20 cellular contexts compared by ENCODE assay signal in the genomic region with DNA sequence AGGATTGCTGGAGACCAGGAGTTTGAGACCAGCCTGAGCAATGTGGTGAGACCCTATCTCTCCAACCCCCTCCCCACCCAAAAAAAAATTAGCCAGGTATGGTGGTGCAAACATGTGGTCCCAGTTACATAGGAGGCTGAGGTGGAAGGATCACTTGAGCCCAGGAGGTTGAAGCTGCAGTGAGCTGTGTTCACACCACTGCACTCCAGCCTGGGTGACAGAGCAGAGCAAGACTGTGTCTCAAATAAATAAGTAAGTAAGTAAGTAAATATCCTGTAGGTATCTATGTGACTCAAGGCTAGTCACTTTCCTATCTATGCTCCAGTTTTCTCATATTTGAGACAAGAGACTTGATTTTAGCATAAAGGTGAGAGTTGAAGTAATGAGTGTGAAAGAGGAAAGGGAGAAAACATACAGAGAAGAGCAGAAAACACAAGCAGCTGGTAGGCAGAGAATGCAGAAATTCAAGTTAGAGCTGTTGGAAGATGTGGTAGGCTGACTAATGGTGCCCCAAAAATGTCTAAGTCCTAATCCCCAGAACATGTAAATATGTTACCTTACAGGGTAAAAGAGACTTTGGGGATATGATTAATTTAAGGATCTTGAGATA. TPM values are rescaled to one million over a fixed set of nuclear protein-coding genes. Genes with fewer than 3 reads are reported as not detected.
DNase-seq lines count a peak whose midpoint lies in the region; ATAC-seq and TF ChIP-seq lines count a peak whose summit lies in the region.
"Had no signal": no experiment of that assay in that cellular context is flagged by ENCODE, and none has a peak within 500 bp of the region (broad histone marks: within the 10 kb centered on the region; RNA-seq: fewer than 3 reads in every experiment).

No MANE protein-coding gene starts in this region.

- H3K4me1 ChIP-seq in GM23338 (ENCODE audit: insufficient read depth), result peaks cover 33% of the 10 kb centered on the region
- 0 out of 2 replicates have a peak, but pooled peaks cover 4% of the 10 kb centered on the region for H3K4me1 ChIP-seq in HEK293 (ENCODE audit: control insufficient read depth, insufficient read depth, low read length)
- H3K4me1 ChIP-seq in neural progenitor cell, result peaks cover 3% of the 10 kb centered on the region
- H3K4me1 ChIP-seq: BLaER1, SJSA1 had no signal

- DNase-seq in GM23338 (ENCODE audit: low spot score), result no peak
- peak; percentile 45 for DNase-seq in epithelial cell of esophagus (ENCODE audit: low read depth)
- peak; percentile 43 for DNase-seq in posterior vena cava (ENCODE audit: low spot score)
- no peak for DNase-seq in neural progenitor cell (ENCODE audit: low spot score)
- DNase-seq in activated naive CD4-positive, alpha-beta T cell treated with anti-CD3 and anti-CD28 coated beads, Interleukin-2, amount 50 U/mL, for 72 hours (ENCODE audit: low spot score in 2 of 2), result no peak
- no peak for DNase-seq in RPMI8226
- DNase-seq: CD4-positive, alpha-beta T cell; COR-L47; DMS 273 treated with DMSO at 0.1 percent for 48 hours; DMS79 treated with DMSO at 0.1 percent for 48 hours; H7; Karpas-422; NCI-H1694 treated with DMSO at 0.1 percent for 48 hours; NCI-H2081 treated with DMSO at 0.1 percent for 48 hours; NCI-H446 treated with DMSO at 0.1 percent for 48 hours; NCI-H526 treated with DMSO at 0.1 percent for 48 hours had no signal

- H3K27ac ChIP-seq in GM23338 (ENCODE audit: low read depth) (peak overlapping the region; percentile 16), HEK293 (ENCODE audit: extremely low read depth, low read depth, low read length) (no peak overlapping the region), neural progenitor cell (no peak overlapping the region)
- H3K27ac ChIP-seq: BLaER1, SJSA1 had no signal

- H3K36me3 Mint-ChIP-seq in GM23338 (ENCODE audit: low read depth), result peaks cover 9% of the 10 kb centered on the region; the same call in 2 of the 3 replicates
- no peaks in the 10 kb centered on the region for H3K36me3 Mint-ChIP-seq in neural progenitor cell
- H3K36me3 Mint-ChIP-seq in activated naive CD4-positive, alpha-beta T cell treated with anti-CD3 and anti-CD28 coated beads, Interleukin-2, amount 50 U/mL, for 72 hours, result no peaks in the 10 kb centered on the region

- POLR2A ChIA-PET in HEK293 (lab: Yijun Ruan, JAX), result no interaction called here

- no peak overlapping the region for H3K9ac ChIP-seq in neural progenitor cell
- H3K9ac ChIP-seq: BLaER1 had no signal

- H3K9me2 ChIP-seq in GM23338 (ENCODE audit: insufficient read depth), result no peaks in the 10 kb centered on the region

- H3K4me1 Mint-ChIP-seq in GM23338 (peaks cover 21% of the 10 kb centered on the region; the same call in 2 of the 3 replicates), neural progenitor cell (peaks cover 2% of the 10 kb centered on the region)

- H3K9me3 Mint-ChIP-seq in GM23338 (peaks cover 6% of the 10 kb centered on the region; the same call in 2 of the 3 replicates), neural progenitor cell (no peaks in the 10 kb centered on the region)
- no peaks in the 10 kb centered on the region for H3K9me3 Mint-ChIP-seq in activated naive CD4-positive, alpha-beta T cell treated with anti-CD3 and anti-CD28 coated beads, Interleukin-2, amount 50 U/mL, for 72 hours
- H3K9me3 Mint-ChIP-seq: CD4-positive, alpha-beta T cell had no signal

- H2AFZ ChIP-seq in GM23338 (no peak overlapping the region), neural progenitor cell (replicated peaks) (no peak overlapping the region)

- H3K4me3 ChIP-seq in GM23338 (no peak overlapping the region), HEK293 (ENCODE audit: low read depth, low read length) (no peak overlapping the region), epithelial cell of esophagus (ENCODE audit: low read length) (no peak overlapping the region), neural progenitor cell (no peak overlapping the region)
- H3K4me3 ChIP-seq: BLaER1, SJSA1 had no signal

- peaks cover 75% of the 10 kb centered on the region for H3K79me2 ChIP-seq in GM23338 (replicated peaks; ENCODE audit: insufficient read depth)
- peaks cover 63% of the 10 kb centered on the region for H3K79me2 ChIP-seq in neural progenitor cell (ENCODE audit: low read depth)

- no peak for TF ChIP-seq CTCF in GM23338 (conservative IDR thresholded peaks at IDR 0.05; ENCODE audit: low read depth in 2 of 2)
- TF ChIP-seq CTCF in HEK293 (tag by site-specific recombination; IDR thresholded peaks at IDR 0.05), result no peak
- TF ChIP-seq CTCF in epithelial cell of esophagus (IDR thresholded peaks at IDR 0.05; ENCODE audit: insufficient read depth, low read depth, low read length, missing control alignments), result no peak
- TF ChIP-seq CTCF in neural progenitor cell (IDR thresholded peaks at IDR 0.05), result no peak

- no peak overlapping the region for H3K4me3 Mint-ChIP-seq in GM23338
- no peak overlapping the region for H3K4me3 Mint-ChIP-seq in neural progenitor cell
- H3K4me3 Mint-ChIP-seq: CD4-positive, alpha-beta T cell had no signal

- CTCF ChIA-PET in HEK293 (lab: Yijun Ruan, JAX), result interaction anchor here (0.8 to 1.3 kb wide), 2 partner anchors 12 to 117 kb away, joined by 5 to 7 read pairs; no protein-coding TSS in a partner anchor

- H3K27me3 Mint-ChIP-seq in GM23338 (ENCODE audit: insufficient read depth, low read depth, poor library complexity), result peaks cover 10% of the 10 kb centered on the region
- H3K27me3 Mint-ChIP-seq in neural progenitor cell (ENCODE audit: insufficient read depth, low read depth), result no peaks in the 10 kb centered on the region
- H3K27me3 Mint-ChIP-seq: CD4-positive, alpha-beta T cell had no signal

- ATAC-seq in GM23338, result no peak
- no peak for ATAC-seq in activated naive CD4-positive, alpha-beta T cell treated with anti-CD3 and anti-CD28 coated beads, Interleukin-2, amount 50 U/mL, for 72 hours
- ATAC-seq: Right ventricle myocardium inferior had no signal

- no peak overlapping the region for H3K27ac Mint-ChIP-seq in GM23338
- no peak overlapping the region for H3K27ac Mint-ChIP-seq in neural progenitor cell
- no peak overlapping the region for H3K27ac Mint-ChIP-seq in activated naive CD4-positive, alpha-beta T cell treated with anti-CD3 and anti-CD28 coated beads, Interleukin-2, amount 50 U/mL, for 72 hours
- H3K27ac Mint-ChIP-seq: CD4-positive, alpha-beta T cell had no signal

- no peaks in the 10 kb centered on the region for H3K9me3 ChIP-seq in HEK293 (ENCODE audit: control insufficient read depth, insufficient read depth, low read depth, low read length)
- H3K9me3 ChIP-seq in neural progenitor cell (ENCODE audit: low read depth), result no peaks in the 10 kb centered on the region
- H3K9me3 ChIP-seq: BLaER1, SJSA1 had no signal

- H3K4me2 ChIP-seq in GM23338 (no peak overlapping the region), neural progenitor cell (no peak overlapping the region)
- H3K4me2 ChIP-seq: BLaER1 had no signal

- no peaks in the 10 kb centered on the region for H3F3A ChIP-seq in GM23338 (replicated peaks; ENCODE audit: low read depth)
- H3F3A ChIP-seq in neural progenitor cell (ENCODE audit: low read depth), result peaks cover 5% of the 10 kb centered on the region

- H3K36me3 ChIP-seq in GM23338 (ENCODE audit: insufficient read depth), result no peaks in the 10 kb centered on the region
- no peaks in the 10 kb centered on the region for H3K36me3 ChIP-seq in HEK293 (ENCODE audit: control insufficient read depth in 2 of 2, insufficient read depth in 1 of 2, low read length in 2 of 2)
- no peaks in the 10 kb centered on the region for H3K36me3 ChIP-seq in neural progenitor cell
- H3K36me3 ChIP-seq: BLaER1, SJSA1 had no signal

- intact Hi-C loops in posterior vena cava (cut with DNase I), result no loop called here

- H3K27me3 ChIP-seq in GM23338 (ENCODE audit: insufficient read depth) (no peaks in the 10 kb centered on the region), neural progenitor cell (no peaks in the 10 kb centered on the region)
- H3K27me3 ChIP-seq: BLaER1, SJSA1 had no signal

- H4K20me1 ChIP-seq in GM23338 (replicated peaks; ENCODE audit: insufficient read depth) (no peaks in the 10 kb centered on the region), neural progenitor cell (ENCODE audit: low read depth) (no peaks in the 10 kb centered on the region)
- H4K20me1 ChIP-seq: BLaER1 had no signal

TF ChIP-seq in GM23338, 12 proteins besides CTCF, POLR2A, EP300 and RAD21 (continues in another document):
- TF ChIP-seq ZNF114 (CRISPR knock-in tag; IDR thresholded peaks at IDR 0.05) (no peak), EZH2 (IDR thresholded peaks at IDR 0.05; ENCODE audit: low read depth, unreplicated experiment) (no peak), EZH2phosphoT487 (IDR thresholded peaks at IDR 0.05; ENCODE audit: unreplicated experiment) (no peak), NANOG (IDR thresholded peaks at IDR 0.05; ENCODE audit: borderline replicate concordance) (no peak), CREB1 (CRISPR knock-in tag; IDR thresholded peaks at IDR 0.05; ENCODE audit: low read depth) (no peak)

TF ChIP-seq in HEK293, 187 proteins besides CTCF, POLR2A, EP300 and RAD21 (continues in another document):
- TF ChIP-seq ZBTB7A (tag by site-specific recombination; IDR thresholded peaks at IDR 0.05; ENCODE audit: low read depth) (no peak), KLF10 (tag by site-specific recombination; IDR thresholded peaks at IDR 0.05) (no peak), PRDM1 (tag by site-specific recombination; IDR thresholded peaks at IDR 0.05) (peak; percentile 69)
- TF ChIP-seq, protein P1, sequence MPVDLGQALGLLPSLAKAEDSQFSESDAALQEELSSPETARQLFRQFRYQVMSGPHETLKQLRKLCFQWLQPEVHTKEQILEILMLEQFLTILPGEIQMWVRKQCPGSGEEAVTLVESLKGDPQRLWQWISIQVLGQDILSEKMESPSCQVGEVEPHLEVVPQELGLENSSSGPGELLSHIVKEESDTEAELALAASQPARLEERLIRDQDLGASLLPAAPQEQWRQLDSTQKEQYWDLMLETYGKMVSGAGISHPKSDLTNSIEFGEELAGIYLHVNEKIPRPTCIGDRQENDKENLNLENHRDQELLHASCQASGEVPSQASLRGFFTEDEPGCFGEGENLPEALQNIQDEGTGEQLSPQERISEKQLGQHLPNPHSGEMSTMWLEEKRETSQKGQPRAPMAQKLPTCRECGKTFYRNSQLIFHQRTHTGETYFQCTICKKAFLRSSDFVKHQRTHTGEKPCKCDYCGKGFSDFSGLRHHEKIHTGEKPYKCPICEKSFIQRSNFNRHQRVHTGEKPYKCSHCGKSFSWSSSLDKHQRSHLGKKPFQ (tag by site-specific recombination; IDR thresholded peaks at IDR 0.05), result peak; percentile 76

RNA-seq across cellular contexts. Expression of a gene that starts 7.5 kb away (rescaled TPM):
- total RNA-seq in GM23338 (2014; rRNA removed; shearing (Covaris generic)), result 13.8 and 29.2 TPM in 2 replicates
- 9.1 and 13.2 TPM in 2 replicates for polyA plus RNA-seq in GM23338 (2016; fragmentation: Nextera tagmentation; extraction: Ambion mirVana)
- total RNA-seq in posterior vena cava (100 to 1,000 TPM; 545 to 634 TPM), neural progenitor cell (ENCODE audit: low replicate concordance) (17.5 and 21.8 TPM in 2 replicates)
- 10 to 100 TPM; 21.5 to 28.6 TPM for total RNA-seq in activated naive CD4-positive, alpha-beta T cell treated with anti-CD3 and anti-CD28 coated beads, Interleukin-2, amount 50 U/mL, for 72 hours

RNA-seq across cellular contexts. Expression of a gene that starts 14.3 kb away (rescaled TPM):
- 91.4 and 96.8 TPM in 2 replicates for total RNA-seq in GM23338 (2014; rRNA removed; shearing (Covaris generic))
- polyA plus RNA-seq in GM23338 (2016; fragmentation: Nextera tagmentation; extraction: Ambion mirVana), result 127 and 136 TPM in 2 replicates
- total RNA-seq in posterior vena cava (1 to 10 TPM; 1.5 to 1.9 TPM), neural progenitor cell (ENCODE audit: low replicate concordance) (71.5 and 88.1 TPM in 2 replicates)
- total RNA-seq in activated naive CD4-positive, alpha-beta T cell treated with anti-CD3 and anti-CD28 coated beads, Interleukin-2, amount 50 U/mL, for 72 hours, result 100 to 1,000 TPM in 1 of 2 donors, 10 to 100 TPM in 1; 79.7 to 166 TPM

Comparison
In these comparisons a context has a peak if more than half of its experiments do, and no peak if none do; other contexts are left out.
1. DNase-seq: peak in epithelial cell of esophagus (single experiment) and posterior vena cava (single experiment); none in GM23338 (single experiment), neural progenitor cell (single experiment), activated naive CD4-positive, alpha-beta T cell treated with anti-CD3 and anti-CD28 coated beads, Interleukin-2, amount 50 U/mL, for 72 hours (0 of 2) and RPMI8226 (single experiment).
2. RNA of a gene that starts 7.5 kb away (total RNA-seq): 545 to 634 TPM in posterior vena cava; 21.5 to 28.6 TPM in activated naive CD4-positive, alpha-beta T cell treated with anti-CD3 and anti-CD28 coated beads, Interleukin-2, amount 50 U/mL, for 72 hours, 17.5 to 21.8 TPM in neural progenitor cell and 13.8 to 29.2 TPM in GM23338; every median in the first group is over 10 times any median in the second.
3. RNA of a gene that starts 14.3 kb away (total RNA-seq): 79.7 to 166 TPM in activated naive CD4-positive, alpha-beta T cell treated with anti-CD3 and anti-CD28 coated beads, Interleukin-2, amount 50 U/mL, for 72 hours, 91.4 to 96.8 TPM in GM23338 and 71.5 to 88.1 TPM in neural progenitor cell; 1.5 to 1.9 TPM in posterior vena cava; every median in the first group is over 10 times any median in the second.